ENCODE assay signal across 8 cellular contexts in the genomic region with DNA sequence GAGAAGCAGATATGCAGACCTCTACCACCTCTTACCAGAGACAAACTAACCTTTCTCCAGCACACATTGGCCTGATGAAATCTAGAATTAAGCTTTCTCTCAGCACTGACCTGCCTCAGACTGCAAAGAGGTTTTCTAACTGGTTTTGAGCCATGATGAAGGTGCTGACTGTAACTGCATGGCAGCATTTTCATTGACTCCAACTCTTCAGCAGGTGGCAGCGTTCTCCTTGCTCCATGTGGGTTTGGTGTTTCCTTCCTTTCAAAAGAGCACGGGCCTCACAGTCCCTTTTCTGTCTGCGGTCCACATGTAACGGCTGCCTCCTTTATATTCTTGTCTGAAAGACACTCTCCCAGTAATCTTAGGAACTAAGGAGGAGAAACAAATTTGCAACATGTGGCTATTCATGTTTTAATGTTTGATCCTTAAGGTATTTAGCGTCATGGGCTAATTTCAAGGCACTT. TPM values are rescaled to one million over a fixed set of nuclear protein-coding genes. Genes with fewer than 3 reads are reported as not detected.
DNase-seq lines count a peak whose midpoint lies in the region; ATAC-seq and TF ChIP-seq lines count a peak whose summit lies in the region.

No MANE protein-coding gene starts in this region.

- H3K4me1 Mint-ChIP-seq in activated CD4-positive, alpha-beta memory T cell treated with anti-CD3 and anti-CD28 coated beads, Interleukin-2, amount 10 ng/mL, durations not matched to agents 7 days and 5 days = peaks cover 11% of the 10 kb centered on the region
- H3K4me1 Mint-ChIP-seq in endothelial cell (ENCODE audit: unreplicated experiment) = peaks cover 8% of the 10 kb centered on the region
- peaks cover 6 to 23% (median 19%) of the 10 kb centered on the region in 7 donors for H3K4me1 Mint-ChIP-seq in naive thymus-derived CD4-positive, alpha-beta T cell

- H3K27ac Mint-ChIP-seq in activated CD4-positive, alpha-beta memory T cell treated with anti-CD3 and anti-CD28 coated beads, Interleukin-2, amount 10 ng/mL, durations not matched to agents 7 days and 5 days = no peak overlapping the region
- H3K27ac Mint-ChIP-seq in endothelial cell (ENCODE audit: unreplicated experiment) = no peak overlapping the region
- H3K27ac Mint-ChIP-seq in naive thymus-derived CD4-positive, alpha-beta T cell = peak overlapping the region in 1 of 9 donors; percentile 2

- H3K4me1 ChIP-seq in naive thymus-derived CD4-positive, alpha-beta T cell (ENCODE audit: control insufficient read depth in 2 of 2, insufficient read depth in 2 of 2, low read length in 2 of 2) = peaks cover 0 to 3% of the 10 kb centered on the region in 2 donors
- H3K4me1 ChIP-seq in transverse colon = peaks cover 0 to 5% (median 2%) of the 10 kb centered on the region in 4 donors

- TF ChIP-seq EP300 in transverse colon (IDR thresholded peaks at IDR 0.05; ENCODE audit: low read depth) = no peak

- H3K36me3 ChIP-seq in naive thymus-derived CD4-positive, alpha-beta T cell (ENCODE audit: control insufficient read depth in 2 of 3, insufficient read depth in 3 of 3, low read length in 3 of 3) = no peaks in the 10 kb centered on the region
- H3K36me3 ChIP-seq in transverse colon = no peaks in the 10 kb centered on the region

- peaks cover 5% of the 10 kb centered on the region for H3K36me3 Mint-ChIP-seq in activated CD4-positive, alpha-beta memory T cell treated with anti-CD3 and anti-CD28 coated beads, Interleukin-2, amount 10 ng/mL, durations not matched to agents 7 days and 5 days (ENCODE audit: low read depth)
- no peaks in the 10 kb centered on the region for H3K36me3 Mint-ChIP-seq in endothelial cell (ENCODE audit: low read depth, unreplicated experiment)
- H3K36me3 Mint-ChIP-seq in naive thymus-derived CD4-positive, alpha-beta T cell = peaks cover 0 to 1% (median 0%) of the 10 kb centered on the region in 5 donors

- intact Hi-C loops in naive thymus-derived CD4-positive, alpha-beta T cell (cut with micrococcal nuclease) = loop anchor here (1.0 kb wide), 4 partner anchors 10 to 703 kb away; no protein-coding TSS in a partner anchor
- intact Hi-C loops in transverse colon (cut with DNase I; ENCODE audit: low total_unique reads) = loop anchor here (10.0 kb wide), 2 partner anchors 264 to 704 kb away; no protein-coding TSS in a partner anchor

- ATAC-seq in GM21619 (IDR thresholded peaks at IDR 0.05; ENCODE audit: unreplicated experiment) (peak; percentile 61), GM19023 (IDR thresholded peaks at IDR 0.05; ENCODE audit: unreplicated experiment) (no peak)
- peak; percentile 87 for ATAC-seq in naive thymus-derived CD4-positive, alpha-beta T cell

- no peak overlapping the region for H3K4me3 Mint-ChIP-seq in activated CD4-positive, alpha-beta memory T cell treated with anti-CD3 and anti-CD28 coated beads, Interleukin-2, amount 10 ng/mL, durations not matched to agents 7 days and 5 days
- no peak overlapping the region for H3K4me3 Mint-ChIP-seq in endothelial cell (ENCODE audit: unreplicated experiment)
- peak overlapping the region in 3 of 10 donors; percentile 1 to 49 (median 6) for H3K4me3 Mint-ChIP-seq in naive thymus-derived CD4-positive, alpha-beta T cell

- CTCF ChIA-PET in activated CD4-positive, alpha-beta memory T cell treated with anti-CD3 and anti-CD28 coated beads, Interleukin-2, amount 10 ng/mL, durations not matched to agents 7 days and 5 days (lab: Charles Lee) = interaction anchor here (0.9 to 3.5 kb wide), 13 partner anchors 8 to 732 kb away, joined by 3 to 20 read pairs (median 5); partner anchors contain the start of genes ATAD1, KLLN, PTEN and RNLS
- CTCF ChIA-PET in naive thymus-derived CD4-positive, alpha-beta T cell (lab: Charles Lee) = interaction anchor here (0.5 to 6.0 kb wide), 14 partner anchors 11 to 985 kb away, joined by 3 to 37 read pairs (median 3); no protein-coding TSS in a partner anchor

- in situ Hi-C loops in transverse colon (cut with MboI; ENCODE audit: low pct_ligation_motif_present in 1 of 4, low pct_unique_long_range_greater_than_20kb in 1 of 4, low sequenced_read_pairs in 3 of 4) = loop anchor here (10.0 to 25.0 kb wide), 6 partner anchors 262 to 704 kb away; no protein-coding TSS in a partner anchor

- no peaks in the 10 kb centered on the region for H3K9me3 ChIP-seq in naive thymus-derived CD4-positive, alpha-beta T cell (ENCODE audit: control insufficient read depth in 2 of 3, low read length in 3 of 3)
- H3K9me3 ChIP-seq in transverse colon = no peaks in the 10 kb centered on the region

- peak; percentile 78 for DNase-seq in Ammon's horn (ENCODE audit: low spot score)
- peak; percentile 51 for DNase-seq in NCI-H345 (lab: John Stamatoyannopoulos, UW)
- peak; percentile 58 for DNase-seq in activated CD4-positive, alpha-beta memory T cell treated with anti-CD3 and anti-CD28 coated beads, Interleukin-2, amount 10 ng/mL, durations not matched to agents 7 days and 5 days
- DNase-seq in endothelial cell (ENCODE audit: low spot score) = peak; percentile 50
- DNase-seq in naive thymus-derived CD4-positive, alpha-beta T cell = peak in 8 of 9 donors; percentile 28 to 68 (median 54)
- DNase-seq in transverse colon = peak; percentile 68

- 19 to 20% methylated on average over 5 of the region's 5 CpGs for WGBS in transverse colon (ENCODE audit: low coverage in 1 of 2), 2 donors

- POLR2A ChIA-PET in activated CD4-positive, alpha-beta memory T cell treated with anti-CD3 and anti-CD28 coated beads, Interleukin-2, amount 10 ng/mL, durations not matched to agents 7 days and 5 days (lab: Charles Lee) = interaction anchor here (1.0 to 6.2 kb wide), 3 partner anchors 12 to 703 kb away, joined by 3 to 32 read pairs (median 4); partner anchors contain the start of genes KLLN and PTEN
- POLR2A ChIA-PET in naive thymus-derived CD4-positive, alpha-beta T cell (lab: Charles Lee) = interaction anchor here (1.9 to 2.1 kb wide), 2 partner anchors 11 to 33 kb away, joined by 5 to 13 read pairs; partner anchors contain the start of genes ATAD1, KLLN and PTEN

- H3K27me3 ChIP-seq in naive thymus-derived CD4-positive, alpha-beta T cell (ENCODE audit: control insufficient read depth in 2 of 2, insufficient read depth in 2 of 2, low read length in 2 of 2) = no peaks in the 10 kb centered on the region
- no peaks in the 10 kb centered on the region for H3K27me3 ChIP-seq in transverse colon

- H3K27me3 Mint-ChIP-seq in activated CD4-positive, alpha-beta memory T cell treated with anti-CD3 and anti-CD28 coated beads, Interleukin-2, amount 10 ng/mL, durations not matched to agents 7 days and 5 days = no peaks in the 10 kb centered on the region
- H3K27me3 Mint-ChIP-seq in endothelial cell (ENCODE audit: unreplicated experiment) = peaks cover 4% of the 10 kb centered on the region
- H3K27me3 Mint-ChIP-seq in naive thymus-derived CD4-positive, alpha-beta T cell = peaks cover 0 to 8% (median 0%) of the 10 kb centered on the region in 5 donors

- no peak overlapping the region for H3K27ac ChIP-seq in naive thymus-derived CD4-positive, alpha-beta T cell (ENCODE audit: low read depth, low read length)
- H3K27ac ChIP-seq in transverse colon = no peak overlapping the region

- peaks cover 3% of the 10 kb centered on the region for H3K9me3 Mint-ChIP-seq in activated CD4-positive, alpha-beta memory T cell treated with anti-CD3 and anti-CD28 coated beads, Interleukin-2, amount 10 ng/mL, durations not matched to agents 7 days and 5 days
- no peaks in the 10 kb centered on the region for H3K9me3 Mint-ChIP-seq in endothelial cell (ENCODE audit: unreplicated experiment)
- H3K9me3 Mint-ChIP-seq in naive thymus-derived CD4-positive, alpha-beta T cell = peaks cover 0 to 2% (median 0%) of the 10 kb centered on the region in 11 donors

- TF ChIP-seq CTCF in endothelial cell (IDR thresholded peaks at IDR 0.05; ENCODE audit: unreplicated experiment) = peak; percentile 35
- peak; percentile 64 to 67 (median 66) for TF ChIP-seq CTCF in transverse colon (IDR thresholded peaks at IDR 0.05)

- no peak for TF ChIP-seq POLR2A in transverse colon (IDR thresholded peaks at IDR 0.05)

- H3K4me3 ChIP-seq in naive thymus-derived CD4-positive, alpha-beta T cell (ENCODE audit: low read length) = no peak overlapping the region
- no peak overlapping the region for H3K4me3 ChIP-seq in transverse colon

RNA-seq across cellular contexts. Expression of gene KLLN, which starts 12.6 kb away (rescaled TPM):
- total RNA-seq in activated CD4-positive, alpha-beta memory T cell treated with anti-CD3 and anti-CD28 coated beads, Interleukin-2, amount 10 ng/mL, durations not matched to agents 7 days and 5 days = under 1 TPM; 0.81 to 0.95 TPM
- total RNA-seq in endothelial cell (ENCODE audit: unreplicated experiment) = 0.74 TPM
- 1 to 10 TPM in 2 of 5 experiments, under 1 TPM in 3; 0.32 to 1.6 (median 0.85) TPM for total RNA-seq in naive thymus-derived CD4-positive, alpha-beta T cell
- under 1 TPM in 1 of 2 donors, not detected in 1; 0.25 TPM for polyA plus RNA-seq in naive thymus-derived CD4-positive, alpha-beta T cell
- total RNA-seq in transverse colon = under 1 TPM in 3 of 4 donors, not detected in 1; 0.79 to 1.00 (median 0.82) TPM

RNA-seq across cellular contexts. Expression of gene PTEN, which starts 12.7 kb away (rescaled TPM):
- 10 to 100 TPM; 88.5 to 89.2 TPM for total RNA-seq in activated CD4-positive, alpha-beta memory T cell treated with anti-CD3 and anti-CD28 coated beads, Interleukin-2, amount 10 ng/mL, durations not matched to agents 7 days and 5 days
- total RNA-seq in endothelial cell (ENCODE audit: unreplicated experiment) (71.0 TPM), transverse colon (100 to 1,000 TPM in 3 of 4 donors, 10 to 100 TPM in 1; 78.6 to 184 (median 129) TPM)
- 100 to 1,000 TPM in 1 of 5 experiments, 10 to 100 TPM in 4; 85.9 to 109 (median 93.5) TPM for total RNA-seq in naive thymus-derived CD4-positive, alpha-beta T cell
- polyA plus RNA-seq in naive thymus-derived CD4-positive, alpha-beta T cell = 10 to 100 TPM; 24.0 to 32.7 TPM

RNA-seq across cellular contexts. Expression of gene ATAD1, which starts 32.7 kb away (rescaled TPM):
- total RNA-seq in activated CD4-positive, alpha-beta memory T cell treated with anti-CD3 and anti-CD28 coated beads, Interleukin-2, amount 10 ng/mL, durations not matched to agents 7 days and 5 days = 10 to 100 TPM; 38.5 to 42.2 TPM
- total RNA-seq in endothelial cell (ENCODE audit: unreplicated experiment) (38.0 TPM), transverse colon (10 to 100 TPM in 3 of 4 donors, 1 to 10 TPM in 1; 8.6 to 43.5 (median 35.8) TPM)
- 10 to 100 TPM; 33.5 to 53.4 (median 46.1) TPM for total RNA-seq in naive thymus-derived CD4-positive, alpha-beta T cell
- 10 to 100 TPM; 34.5 to 38.4 TPM for polyA plus RNA-seq in naive thymus-derived CD4-positive, alpha-beta T cell
